ENCODE assay signal across 11 cellular contexts in the genomic region with DNA sequence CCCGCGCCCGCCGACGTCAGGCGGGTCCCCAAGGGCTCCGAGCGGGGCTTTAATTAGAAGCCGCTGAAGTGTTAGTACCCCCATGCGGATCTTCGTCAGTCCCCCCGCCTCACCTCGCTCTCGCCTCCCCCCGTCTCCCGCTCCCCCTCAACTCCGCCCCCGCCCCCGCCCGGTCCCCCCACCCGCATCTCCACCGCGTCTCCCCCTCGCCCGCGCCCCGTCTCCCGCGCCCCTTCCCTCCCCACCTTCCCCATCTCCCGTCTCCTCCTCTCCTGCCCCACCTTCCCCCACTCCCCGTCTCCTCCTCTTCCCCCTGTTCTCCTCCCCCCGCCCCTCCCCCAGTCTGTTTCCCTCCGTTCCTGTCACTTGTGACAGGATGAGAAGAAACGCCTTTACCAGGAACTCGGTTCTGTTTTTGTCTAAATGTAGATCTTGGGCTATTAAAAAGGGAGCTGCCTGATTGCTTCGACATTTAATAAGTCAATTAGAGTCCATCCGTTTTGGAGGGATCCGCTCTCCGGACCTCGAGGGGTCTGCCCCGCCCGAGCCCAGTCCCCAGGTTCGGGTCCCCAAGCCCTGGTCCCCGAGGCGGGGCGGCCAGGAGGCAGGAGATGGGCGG. TPM values are rescaled to one million over a fixed set of nuclear protein-coding genes. Genes with fewer than 3 reads are reported as not detected.
DNase-seq lines count a peak whose midpoint lies in the region; ATAC-seq and TF ChIP-seq lines count a peak whose summit lies in the region.
"Had no signal": no experiment of that assay in that cellular context is flagged by ENCODE, and none has a peak within 500 bp of the region (broad histone marks: within the 10 kb centered on the region; RNA-seq: fewer than 3 reads in every experiment).

No MANE protein-coding gene starts in this region.

- TF ChIP-seq CTCF in chondrocyte (IDR thresholded peaks at IDR 0.05): no peak
- no peak for TF ChIP-seq CTCF in lung (IDR thresholded peaks at IDR 0.05; ENCODE audit: control extremely low read depth, extremely low read depth)
- TF ChIP-seq CTCF in tibial nerve (IDR thresholded peaks at IDR 0.05): no peak
- TF ChIP-seq CTCF in MM.1S (IDR thresholded peaks at IDR 0.05; ENCODE audit: low read length): no peak

- no peaks in the 10 kb centered on the region for H3K36me3 ChIP-seq in lung (ENCODE audit: control insufficient read depth in 2 of 2, insufficient read depth in 2 of 2, low read length in 2 of 2)
- H3K36me3 ChIP-seq in tibial nerve: no peaks in the 10 kb centered on the region
- no peaks in the 10 kb centered on the region for H3K36me3 ChIP-seq in MM.1S (replicated peaks; ENCODE audit: insufficient read depth, low read length)

- peaks cover 12% of the 10 kb centered on the region for H3K27me3 Mint-ChIP-seq in activated naive CD8-positive, alpha-beta T cell
- H3K27me3 Mint-ChIP-seq in activated naive CD8-positive, alpha-beta T cell treated with anti-CD3 and anti-CD28 coated beads for 36 hours: peaks cover 29% of the 10 kb centered on the region
- no peaks in the 10 kb centered on the region for H3K27me3 Mint-ChIP-seq in chondrocyte (ENCODE audit: low read depth)

- no peak for TF ChIP-seq POLR2A in tibial nerve (IDR thresholded peaks at IDR 0.05)

- H3K4me1 Mint-ChIP-seq in activated naive CD8-positive, alpha-beta T cell (ENCODE audit: low read depth): peaks cover 7% of the 10 kb centered on the region
- peaks cover 7% of the 10 kb centered on the region for H3K4me1 Mint-ChIP-seq in activated naive CD8-positive, alpha-beta T cell treated with anti-CD3 and anti-CD28 coated beads for 36 hours
- H3K4me1 Mint-ChIP-seq in chondrocyte (ENCODE audit: low read depth): peaks cover 28% of the 10 kb centered on the region

- H3K4me1 ChIP-seq in lung (ENCODE audit: control insufficient read depth in 2 of 2, insufficient read depth in 2 of 2, low read length in 2 of 2) (peaks cover 7 to 10% of the 10 kb centered on the region in 2 donors), tibial nerve (peaks cover 0 to 56% (median 15%) of the 10 kb centered on the region in 4 donors), MM.1S (ENCODE audit: low read length) (no peaks in the 10 kb centered on the region)

- WGBS in lung, 2 donors: 1 to 2% methylated on average over 39 to 47 of the region's 47 CpGs
- 0 to 1% methylated on average over 27 to 37 of the region's 47 CpGs for WGBS in tibial nerve, 2 donors

- H3K36me3 Mint-ChIP-seq in activated naive CD8-positive, alpha-beta T cell: no peaks in the 10 kb centered on the region
- H3K36me3 Mint-ChIP-seq in activated naive CD8-positive, alpha-beta T cell treated with anti-CD3 and anti-CD28 coated beads for 36 hours: no peaks in the 10 kb centered on the region
- peaks cover 17% of the 10 kb centered on the region for H3K36me3 Mint-ChIP-seq in chondrocyte (ENCODE audit: low read depth)

- no peak overlapping the region for H3K27ac Mint-ChIP-seq in activated naive CD8-positive, alpha-beta T cell
- no peak overlapping the region for H3K27ac Mint-ChIP-seq in activated naive CD8-positive, alpha-beta T cell treated with anti-CD3 and anti-CD28 coated beads for 36 hours
- no peak overlapping the region for H3K27ac Mint-ChIP-seq in chondrocyte (ENCODE audit: unreplicated experiment)

- DNase-seq in activated naive CD8-positive, alpha-beta T cell treated with anti-CD3 and anti-CD28 coated beads for 36 hours: no peak
- no peak for DNase-seq in chondrocyte (ENCODE audit: low spot score)
- DNase-seq in lung (ENCODE audit: low spot score): no peak
- peak in 1 of 2 donors; percentile 25 for DNase-seq in tibial nerve (ENCODE audit: low spot score in 2 of 2)
- no peak for DNase-seq in NOMO-1 treated with dmso at 0.1 percent for 144 hours (lab: John Stamatoyannopoulos, UW; ENCODE audit: unreplicated experiment)
- DNase-seq in MM.1S: no peak
- DNase-seq: activated gamma-delta T cell, SHP77 had no signal

- H3K9me3 Mint-ChIP-seq in activated naive CD8-positive, alpha-beta T cell (ENCODE audit: low read depth): no peaks in the 10 kb centered on the region
- H3K9me3 Mint-ChIP-seq in activated naive CD8-positive, alpha-beta T cell treated with anti-CD3 and anti-CD28 coated beads for 36 hours: no peaks in the 10 kb centered on the region
- no peaks in the 10 kb centered on the region for H3K9me3 Mint-ChIP-seq in chondrocyte (ENCODE audit: low read depth)

- no peak for TF ChIP-seq EP300 in tibial nerve (IDR thresholded peaks at IDR 0.05)

- no peaks in the 10 kb centered on the region for H3K9me2 ChIP-seq in MM.1S (replicated peaks; ENCODE audit: insufficient read depth, low read length)

- no peak for ATAC-seq in lung (ENCODE audit: insufficient read depth, low FRiP score)
- no peak for ATAC-seq in GM21825 (IDR thresholded peaks at IDR 0.05; ENCODE audit: unreplicated experiment)

- peak overlapping the region; percentile 61 for H3K4me3 ChIP-seq in lung
- H3K4me3 ChIP-seq in tibial nerve: peak overlapping the region; percentile 33 to 58 (median 48)
- H3K4me3 ChIP-seq in MM.1S (ENCODE audit: low read length): no peak overlapping the region

- peak overlapping the region; percentile 51 for H3K4me3 Mint-ChIP-seq in activated naive CD8-positive, alpha-beta T cell
- no peak overlapping the region for H3K4me3 Mint-ChIP-seq in activated naive CD8-positive, alpha-beta T cell treated with anti-CD3 and anti-CD28 coated beads for 36 hours
- peak overlapping the region; percentile 79 for H3K4me3 Mint-ChIP-seq in chondrocyte (ENCODE audit: unreplicated experiment)

- no peak overlapping the region for H3K4me2 ChIP-seq in MM.1S (ENCODE audit: low read depth, low read length)

- H3F3A ChIP-seq in MM.1S (ENCODE audit: insufficient read depth, low read length): no peaks in the 10 kb centered on the region

- H3K27me3 ChIP-seq in lung (ENCODE audit: control insufficient read depth, insufficient read depth): peaks cover 6% of the 10 kb centered on the region
- peaks cover 0 to 49% of the 10 kb centered on the region in 2 donors for H3K27me3 ChIP-seq in tibial nerve
- peaks cover 23% of the 10 kb centered on the region for H3K27me3 ChIP-seq in MM.1S (replicated peaks; ENCODE audit: insufficient read depth, low read length)

- H3K9me3 ChIP-seq in lung (ENCODE audit: control insufficient read depth in 2 of 2, insufficient read depth in 1 of 2, low read length in 1 of 2) (peaks cover 0 to 2% of the 10 kb centered on the region in 2 donors), tibial nerve (no peaks in the 10 kb centered on the region), MM.1S (replicated peaks; ENCODE audit: insufficient read depth, low read length) (no peaks in the 10 kb centered on the region)

- H4K20me1 ChIP-seq in MM.1S (ENCODE audit: insufficient read depth, low read length): no peaks in the 10 kb centered on the region

- no peaks in the 10 kb centered on the region for H3K79me2 ChIP-seq in MM.1S (ENCODE audit: low read length)

- no peak overlapping the region for H2AFZ ChIP-seq in MM.1S (ENCODE audit: low read length)

- H3K9ac ChIP-seq in MM.1S (ENCODE audit: low read length): no peak overlapping the region

- H3K27ac ChIP-seq in lung (ENCODE audit: low read depth in 1 of 2, low read length in 1 of 2) (peak overlapping the region in 1 of 2 donors; percentile 32), tibial nerve (peak overlapping the region in 2 of 4 donors; percentile 80 to 86), MM.1S (ENCODE audit: low read length) (no peak overlapping the region)

RNA-seq across cellular contexts. Expression of gene ALKAL2, which starts 1.0 kb away (rescaled TPM):
- total RNA-seq in activated naive CD8-positive, alpha-beta T cell treated with anti-CD3 and anti-CD28 coated beads for 36 hours: not detected
- total RNA-seq in chondrocyte (150 to 164 TPM (median 154 TPM) in 3 replicates), lung (10 to 100 TPM; 17.5 to 20.7 TPM), tibial nerve (10 to 100 TPM; 21.9 to 96.6 (median 46.1) TPM)
- 10 to 100 TPM; 13.4 to 31.3 TPM for polyA plus RNA-seq in lung
- total RNA-seq: LHCN-M2 had no signal

RNA-seq across cellular contexts. Expression of gene ACP1, which starts 24.1 kb away (rescaled TPM):
- total RNA-seq in activated naive CD8-positive, alpha-beta T cell treated with anti-CD3 and anti-CD28 coated beads for 36 hours: 100 to 1,000 TPM; 170 to 172 TPM
- total RNA-seq in chondrocyte (79.6 to 89.8 TPM (median 82.7 TPM) in 3 replicates), lung (100 to 1,000 TPM in 1 of 2 donors, 10 to 100 TPM in 1; 81.3 to 136 TPM), tibial nerve (10 to 100 TPM; 31.2 to 71.2 (median 52.5) TPM)
- polyA plus RNA-seq in lung: 10 to 100 TPM; 66.0 to 68.7 TPM

RNA-seq across cellular contexts. Expression of gene SH3YL1, which starts 25.0 kb away (rescaled TPM):
- total RNA-seq in activated naive CD8-positive, alpha-beta T cell treated with anti-CD3 and anti-CD28 coated beads for 36 hours: 10 to 100 TPM; 15.8 to 17.9 TPM
- total RNA-seq in chondrocyte (33.7 to 52.9 TPM (median 36.1 TPM) in 3 replicates), lung (100 to 1,000 TPM in 1 of 2 donors, 10 to 100 TPM in 1; 42.7 to 121 TPM), tibial nerve (10 to 100 TPM; 22.2 to 36.0 (median 30.0) TPM)
- 10 to 100 TPM; 35.1 to 65.8 TPM for polyA plus RNA-seq in lung

Comparison
In these comparisons a context has a peak if more than half of its experiments do, and no peak if none do; other contexts are left out.
1. RNA of gene ALKAL2, which starts 1.0 kb away (total RNA-seq): 150 to 164 TPM in chondrocyte, 21.9 to 96.6 TPM in tibial nerve and 17.5 to 20.7 TPM in lung; not detected in activated naive CD8-positive, alpha-beta T cell treated with anti-CD3 and anti-CD28 coated beads for 36 hours; every median in the first group is over 10 times any median in the second.